ENCODE assay signal across 33 cellular contexts in genomic region chr7:158869876-158870275, GRCh38.
"Had no signal": no experiment of that assay in that cellular context is flagged by ENCODE, and none has a peak within 500 bp of the region (broad histone marks: within the 10 kb centered on the region; RNA-seq: fewer than 3 reads in every experiment).

No MANE protein-coding gene starts in this region.

- FAIRE-seq: TTC549 had no signal

- H3K36me3 ChIP-seq: cardiac muscle cell, MG63 had no signal

- H3K4me3 ChIP-seq: cardiac muscle cell, MG63, Peyer's patch, SJSA1 had no signal

- H3K27me3 Mint-ChIP-seq: activated CD4-positive, alpha-beta T cell treated with anti-CD3 and anti-CD28 coated beads, Interleukin-2, amount 10 ng/mL, durations not matched to agents 24 days and 14 days; activated CD8-positive, alpha-beta T cell treated with anti-CD3 and anti-CD28 coated beads for 36 hours; activated naive CD8-positive, alpha-beta T cell treated with anti-CD3 and anti-CD28 coated beads for 36 hours; activated T-helper 17 cell treated with anti-CD3 and anti-CD28 coated beads, Interleukin-2, amount 50 U/mL, for 72 hours; central memory CD8-positive, alpha-beta T cell had no signal

- ATAC-seq: activated CD8-positive, alpha-beta T cell treated with anti-CD3 and anti-CD28 coated beads for 36 hours; activated T-cell treated with anti-CD3 and anti-CD28 coated beads, Interleukin-2, amount 50 U/mL, for 72 hours; activated T-helper 17 cell treated with anti-CD3 and anti-CD28 coated beads, Interleukin-2, amount 50 U/mL, for 72 hours had no signal

- H3K4me3 Mint-ChIP-seq: activated CD4-positive, alpha-beta T cell treated with anti-CD3 and anti-CD28 coated beads, Interleukin-2, amount 10 ng/mL, durations not matched to agents 24 days and 14 days; activated CD8-positive, alpha-beta T cell treated with anti-CD3 and anti-CD28 coated beads for 36 hours; activated naive CD8-positive, alpha-beta T cell treated with anti-CD3 and anti-CD28 coated beads for 36 hours; activated T-cell treated with anti-CD3 and anti-CD28 coated beads, Interleukin-2, amount 50 U/mL, for 72 hours; activated T-helper 17 cell treated with anti-CD3 and anti-CD28 coated beads, Interleukin-2, amount 50 U/mL, for 72 hours; central memory CD8-positive, alpha-beta T cell; T-helper 1 cell treated with Interleukin-12 subunit alpha and Interleukin-12 subunit beta and Interleukin-4 antibody, amounts not matched to agents 30 μg/mL and 1 μg/mL, for 36 hours; T-helper 2 cell treated with Interferon-gamma antibody and Interleukin-4, amounts not matched to agents 5 μg/mL and 100 μg/mL, for 36 hours had no signal

- DNase-seq: activated CD4-positive, alpha-beta T cell treated with anti-CD3 and anti-CD28 coated beads, Interleukin-2, amount 10 ng/mL, durations not matched to agents 24 days and 14 days; activated CD4-positive, alpha-beta T cell treated with anti-CD3 and anti-CD28 coated beads, Interleukin-2, amount 50 U/mL, for 4 hours; activated CD8-positive, alpha-beta T cell treated with anti-CD3 and anti-CD28 coated beads for 36 hours; activated effector memory CD4-positive, alpha-beta T cell treated with anti-CD3 and anti-CD28 coated beads, Interleukin-2, amount 50 U/mL, for 16 hours; activated naive CD4-positive, alpha-beta T cell; activated naive CD4-positive, alpha-beta T cell treated with anti-CD3 and anti-CD28 coated beads, Interleukin-2, amount 50 U/mL, for 16 hours; activated naive CD8-positive, alpha-beta T cell treated with anti-CD3 and anti-CD28 coated beads for 36 hours; activated T-cell treated with anti-CD3 and anti-CD28 coated beads, Interleukin-2, amount 50 U/mL, for 1 hour; activated T-cell treated with anti-CD3 and anti-CD28 coated beads, Interleukin-2, amount 50 U/mL, for 72 hours; amniotic stem cell; aorta; MG63; NCI-H1048; NCI-H1105 treated with DMSO at 0.1 percent for 48 hours; NCI-H1436; NCI-H1694; NCI-H1930; NCI-H2081 treated with DMSO at 0.1 percent for 48 hours; NCI-H226; NCI-H446 treated with DMSO at 0.1 percent for 48 hours; NCI-H524; NCI-H69; Peyer's patch; RPMI8226; SHP77 treated with DMSO at 0.1 percent for 48 hours; SK-N-SH had no signal

- H3K27me3 ChIP-seq: cardiac muscle cell, MG63, Peyer's patch, SJSA1 had no signal

- H3K9me3 Mint-ChIP-seq: activated CD4-positive, alpha-beta T cell treated with anti-CD3 and anti-CD28 coated beads, Interleukin-2, amount 10 ng/mL, durations not matched to agents 24 days and 14 days; activated CD8-positive, alpha-beta T cell treated with anti-CD3 and anti-CD28 coated beads for 36 hours; activated naive CD8-positive, alpha-beta T cell treated with anti-CD3 and anti-CD28 coated beads for 36 hours; activated T-cell treated with anti-CD3 and anti-CD28 coated beads, Interleukin-2, amount 50 U/mL, for 72 hours; activated T-helper 17 cell treated with anti-CD3 and anti-CD28 coated beads, Interleukin-2, amount 50 U/mL, for 72 hours; central memory CD8-positive, alpha-beta T cell; T-helper 1 cell treated with Interleukin-12 subunit alpha and Interleukin-12 subunit beta and Interleukin-4 antibody, amounts not matched to agents 30 μg/mL and 1 μg/mL, for 36 hours; T-helper 2 cell treated with Interferon-gamma antibody and Interleukin-4, amounts not matched to agents 5 μg/mL and 100 μg/mL, for 36 hours had no signal

- H3K27ac ChIP-seq: cardiac muscle cell, Peyer's patch, SJSA1 had no signal

- H3K9me3 ChIP-seq: MG63, Peyer's patch, SJSA1, SK-N-SH had no signal

- H3K4me1 ChIP-seq: SJSA1 had no signal

- H3K4me2 ChIP-seq: SK-N-SH had no signal

- H3K27ac Mint-ChIP-seq: activated CD4-positive, alpha-beta T cell treated with anti-CD3 and anti-CD28 coated beads, Interleukin-2, amount 10 ng/mL, durations not matched to agents 24 days and 14 days; activated CD8-positive, alpha-beta T cell treated with anti-CD3 and anti-CD28 coated beads for 36 hours; activated naive CD8-positive, alpha-beta T cell treated with anti-CD3 and anti-CD28 coated beads for 36 hours; activated T-cell treated with anti-CD3 and anti-CD28 coated beads, Interleukin-2, amount 50 U/mL, for 72 hours; activated T-helper 17 cell treated with anti-CD3 and anti-CD28 coated beads, Interleukin-2, amount 50 U/mL, for 72 hours; T-helper 1 cell treated with Interleukin-12 subunit alpha and Interleukin-12 subunit beta and Interleukin-4 antibody, amounts not matched to agents 30 μg/mL and 1 μg/mL, for 36 hours; T-helper 2 cell treated with Interferon-gamma antibody and Interleukin-4, amounts not matched to agents 5 μg/mL and 100 μg/mL, for 36 hours had no signal

- H3K9ac ChIP-seq: SK-N-SH had no signal
